ENCODE assay signal across 15 cellular contexts in the genomic region with DNA sequence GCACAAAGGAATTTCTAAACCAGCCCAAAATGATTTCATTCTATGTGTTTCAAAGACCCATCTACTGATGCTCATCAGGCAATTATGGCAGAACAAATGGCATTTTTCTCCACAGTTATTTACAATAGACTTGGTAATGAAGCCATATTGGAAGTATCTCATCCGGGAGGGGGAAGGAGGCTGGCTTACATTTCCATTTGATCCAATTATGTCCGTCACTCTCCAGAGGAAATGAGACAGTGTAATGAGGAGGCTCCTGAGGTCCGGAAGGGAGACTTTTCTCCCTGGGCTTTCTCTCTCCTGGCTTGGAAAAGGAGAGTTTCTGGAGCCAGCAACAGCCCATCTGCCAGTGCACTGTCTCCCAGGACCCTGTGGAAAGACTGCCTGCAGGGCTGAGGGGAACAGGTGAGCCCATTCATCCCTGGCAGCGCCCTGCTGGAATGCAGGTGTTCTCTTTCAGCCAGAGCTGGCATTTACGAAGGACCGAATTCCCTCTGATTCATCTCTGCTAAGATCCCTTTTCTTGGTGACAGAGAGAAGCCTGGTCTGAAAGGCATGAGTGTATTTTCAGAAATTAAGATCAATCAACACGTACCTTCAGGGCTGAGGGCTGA. TPM values are rescaled to one million over a fixed set of nuclear protein-coding genes. Genes with fewer than 3 reads are reported as not detected.
DNase-seq lines count a peak whose midpoint lies in the region; ATAC-seq and TF ChIP-seq lines count a peak whose summit lies in the region.
"Had no signal": no experiment of that assay in that cellular context is flagged by ENCODE, and none has a peak within 500 bp of the region (broad histone marks: within the 10 kb centered on the region; RNA-seq: fewer than 3 reads in every experiment).

No MANE protein-coding gene starts in this region.

- no peaks in the 10 kb centered on the region for H3K9me3 Mint-ChIP-seq in nephron
- H3K9me3 Mint-ChIP-seq: CD4-positive, CD25-positive, alpha-beta regulatory T cell had no signal

- no peak for ATAC-seq in GM19324 (IDR thresholded peaks at IDR 0.05; ENCODE audit: low FRiP score, unreplicated experiment)

- no peak for TF ChIP-seq CTCF in nephron (IDR thresholded peaks at IDR 0.05; ENCODE audit: unreplicated experiment in 3 of 3)

- H3K4me1 Mint-ChIP-seq in nephron = peaks cover 9% of the 10 kb centered on the region

- H3K36me3 Mint-ChIP-seq in nephron (ENCODE audit: low read depth) = peaks cover 30% of the 10 kb centered on the region

- TF ChIP-seq RAD21 in Ishikawa (IDR thresholded peaks at IDR 0.05; ENCODE audit: low read depth) = no peak

- no peak overlapping the region for H3K4me3 Mint-ChIP-seq in nephron
- H3K4me3 Mint-ChIP-seq: CD4-positive, CD25-positive, alpha-beta regulatory T cell had no signal

- TF ChIP-seq EP300 in Ishikawa (IDR thresholded peaks at IDR 0.05; ENCODE audit: borderline replicate concordance) = no peak

- peaks cover 4% of the 10 kb centered on the region for H3K27me3 Mint-ChIP-seq in nephron (ENCODE audit: low read depth)
- H3K27me3 Mint-ChIP-seq: CD4-positive, CD25-positive, alpha-beta regulatory T cell had no signal

- peak overlapping the region in 2 of 3 experiments; percentile 56 to 69 for H3K27ac Mint-ChIP-seq in nephron

- DNase-seq in NCI-H82 (lab: John Stamatoyannopoulos, UW) (peak; percentile 82), dermis blood vessel endothelial cell (peak; percentile 53), DMS79 (lab: John Stamatoyannopoulos, UW) (no peak), hepatic stellate cell (ENCODE audit: low spot score) (no peak)
- DNase-seq: CD4-positive, CD25-positive, alpha-beta regulatory T cell; COR-L47; DMS79 treated with DMSO at 0.1 percent for 48 hours; NCI-H1092 treated with DMSO at 0.1 percent for 48 hours; NCI-H1694; NCI-H510A; NCI-H748 treated with DMSO at 0.1 percent for 48 hours; OCI-M1 had no signal

TF ChIP-seq in Ishikawa, 13 proteins besides CTCF, POLR2A, EP300 and RAD21:
- TF ChIP-seq MAX (IDR thresholded peaks at IDR 0.05) (no peak; the same call in 1 of the 2 replicates), EGR1 (IDR thresholded peaks at IDR 0.05) (no peak), TCF12 (IDR thresholded peaks at IDR 0.05; ENCODE audit: low read depth) (0 out of 2 replicates have a peak, but pooled peaks have one; percentile 29), TEAD4 (IDR thresholded peaks at IDR 0.05) (peak; percentile 49)

RNA-seq across cellular contexts. Expression of gene SAP30L, which starts 54.9 kb away (rescaled TPM):
- total RNA-seq in dermis blood vessel endothelial cell = 25.7 and 40.6 TPM in 2 replicates

Comparison
In these comparisons a context has a peak if more than half of its experiments do, and no peak if none do; other contexts are left out.
1. DNase-seq: peak in NCI-H82 (single experiment) and dermis blood vessel endothelial cell (single experiment); none in DMS79 (single experiment) and hepatic stellate cell (single experiment).